In genomic region chr19:36051236-36051635, GRCh38 we compare ENCODE assay signal across 9 cellular contexts. TPM values are rescaled to one million over a fixed set of nuclear protein-coding genes. Genes with fewer than 3 reads are reported as not detected.
DNase-seq lines count a peak whose midpoint lies in the region; ATAC-seq, FAIRE-seq and TF ChIP-seq lines count a peak whose summit lies in the region.
"Had no signal": no experiment of that assay in that cellular context is flagged by ENCODE, and none has a peak within 500 bp of the region (broad histone marks: within the 10 kb centered on the region; RNA-seq: fewer than 3 reads in every experiment).

No MANE protein-coding gene starts in this region.

- no peaks in the 10 kb centered on the region for H3K27me3 ChIP-seq in MG63

- H3K4me3 ChIP-seq in A549, result no peak overlapping the region
- no peak overlapping the region for H3K4me3 ChIP-seq in fibroblast of mammary gland (ENCODE audit: control insufficient read depth, low read depth, low read length)
- H3K4me3 ChIP-seq in MG63, result no peak overlapping the region

- peak in 1 of 2 experiments; percentile 67 for DNase-seq in A549 (ENCODE audit: low read depth in 1 of 2, low spot score in 1 of 2)
- peak; percentile 59 for DNase-seq in COR-L47 (lab: John Stamatoyannopoulos, UW)
- peak; percentile 65 for DNase-seq in NCI-H69 (lab: John Stamatoyannopoulos, UW)
- no peak for DNase-seq in fibroblast of mammary gland (ENCODE audit: low read depth)
- DNase-seq in MG63, result no peak
- no peak for DNase-seq in activated naive CD4-positive, alpha-beta T cell treated with anti-CD3 and anti-CD28 coated beads, Interleukin-2, amount 50 U/mL, for 72 hours (ENCODE audit: low spot score in 2 of 2)
- DNase-seq: KG1 had no signal

- 47% methylated on average over 3 of the region's 3 CpGs for WGBS in A549 (ENCODE audit: missing lambda C conversion rate)

- H3K36me3 ChIP-seq in MG63, result no peaks in the 10 kb centered on the region

- TF ChIP-seq EP300 in A549 (IDR thresholded peaks at IDR 0.05), result no peak

- CTCF ChIA-PET in A549 (lab: Yijun Ruan, JAX), result interaction anchor here (0.7 to 1.9 kb wide), 6 partner anchors 15 to 109 kb away, joined by 3 to 5 read pairs (median 3); partner anchors contain the start of gene ALKBH6

- H3K9me3 ChIP-seq in A549 (no peaks in the 10 kb centered on the region), MG63 (no peaks in the 10 kb centered on the region; the same call in 1 of the 2 replicates)

- peak; percentile 53 for TF ChIP-seq CTCF in A549 (IDR thresholded peaks at IDR 0.05)
- peak; percentile 14 for TF ChIP-seq CTCF in fibroblast of mammary gland (conservative IDR thresholded peaks at IDR 0.05; ENCODE audit: control insufficient read depth, insufficient read depth, low read depth, low read length)

- H3K27ac ChIP-seq in A549, result no peak overlapping the region

- no peaks in the 10 kb centered on the region for H3K9me3 Mint-ChIP-seq in activated naive CD4-positive, alpha-beta T cell treated with anti-CD3 and anti-CD28 coated beads, Interleukin-2, amount 50 U/mL, for 72 hours

- peaks cover 14% of the 10 kb centered on the region for H3K4me1 ChIP-seq in A549

- H3K36me3 Mint-ChIP-seq in activated naive CD4-positive, alpha-beta T cell treated with anti-CD3 and anti-CD28 coated beads, Interleukin-2, amount 50 U/mL, for 72 hours, result peaks cover 0 to 8% of the 10 kb centered on the region in 2 donors

- ATAC-seq in A549 (no peak), HG03571 (IDR thresholded peaks at IDR 0.05; ENCODE audit: unreplicated experiment) (no peak), GM18867 (IDR thresholded peaks at IDR 0.05; ENCODE audit: unreplicated experiment) (no peak)
- ATAC-seq in activated naive CD4-positive, alpha-beta T cell treated with anti-CD3 and anti-CD28 coated beads, Interleukin-2, amount 50 U/mL, for 72 hours, result no peak

- TF ChIP-seq RAD21 in A549 (conservative IDR thresholded peaks at IDR 0.05 in 1 of 2, IDR thresholded peaks at IDR 0.05 in 1 of 2), result peak; percentile 34 to 48; a peak in 3 of 5 replicates

- TF ChIP-seq POLR2A in A549 (IDR thresholded peaks at IDR 0.05; ENCODE audit: low read length), result no peak

- POLR2A ChIA-PET in A549 (lab: Yijun Ruan, JAX), result no interaction called here

- peak overlapping the region in 1 of 2 donors; percentile 27 for H3K27ac Mint-ChIP-seq in activated naive CD4-positive, alpha-beta T cell treated with anti-CD3 and anti-CD28 coated beads, Interleukin-2, amount 50 U/mL, for 72 hours

- no peak overlapping the region for H3K4me2 ChIP-seq in A549

- FAIRE-seq in A549 (lab: Jason Lieb, UNC), result peak; percentile 54

TF ChIP-seq in A549, 52 proteins besides CTCF, POLR2A, EP300 and RAD21:
- TF ChIP-seq SMC3 (IDR thresholded peaks at IDR 0.05), result peak; percentile 54
- no peak for TF ChIP-seq MAZ (IDR thresholded peaks at IDR 0.05; ENCODE audit: borderline replicate concordance, low read depth, low read length)
TF ChIP-seq in A549: peak in this region for 1.

RNA-seq across cellular contexts. Expression of gene THAP8, which starts 2.8 kb away (rescaled TPM):
- polyA plus RNA-seq in A549 (2011; rRNA removed) (3.1 and 3.2 TPM in 2 replicates), A549 (2017; fragmentation: RNase III; extraction: RNeasy Plus Mini Kit Qiagen cat#74134 plus additional on column Dnase treatment) (7.0 to 7.5 TPM (median 7.5 TPM) in 3 replicates)
- 6.2 and 8.7 TPM in 2 replicates for polyA plus RNA-seq in A549 (2012; cell fraction: cytosol; rRNA removed)
- polyA plus RNA-seq in A549 (2012; cell fraction: nucleus; rRNA removed), result 8.7 and 12.2 TPM in 2 replicates
- 1.5 and 2.7 TPM in 2 replicates for polyA minus RNA-seq in A549 (2011; rRNA and poly(A)+ RNA removed)
- total RNA-seq in MG63 (2014; rRNA removed; shearing (Covaris generic); ENCODE audit: low replicate concordance), result 0.72 and 2.1 TPM in 2 replicates
- 1 to 10 TPM; 3.5 to 4.1 TPM for total RNA-seq in activated naive CD4-positive, alpha-beta T cell treated with anti-CD3 and anti-CD28 coated beads, Interleukin-2, amount 50 U/mL, for 72 hours

RNA-seq across cellular contexts. Expression of gene WDR62, which starts 3.5 kb away (rescaled TPM):
- polyA plus RNA-seq in A549 (2011; rRNA removed), result 15.5 and 16.0 TPM in 2 replicates
- 47.8 and 58.0 TPM in 2 replicates for polyA plus RNA-seq in A549 (2012; cell fraction: cytosol; rRNA removed)
- 224 and 304 TPM in 2 replicates for polyA plus RNA-seq in A549 (2012; cell fraction: nucleus; rRNA removed)
- 30.9 to 34.1 TPM (median 32.9 TPM) in 3 replicates for polyA plus RNA-seq in A549 (2017; fragmentation: RNase III; extraction: RNeasy Plus Mini Kit Qiagen cat#74134 plus additional on column Dnase treatment)
- polyA minus RNA-seq in A549 (2011; rRNA and poly(A)+ RNA removed), result 30.6 and 34.2 TPM in 2 replicates
- 2.5 and 6.1 TPM in 2 replicates for total RNA-seq in MG63 (2014; rRNA removed; shearing (Covaris generic); ENCODE audit: low replicate concordance)
- total RNA-seq in activated naive CD4-positive, alpha-beta T cell treated with anti-CD3 and anti-CD28 coated beads, Interleukin-2, amount 50 U/mL, for 72 hours, result 10 to 100 TPM; 17.5 to 84.0 TPM

RNA-seq across cellular contexts. Expression of gene CLIP3, which starts 18.6 kb away (rescaled TPM):
- 1.1 and 1.4 TPM in 2 replicates for polyA plus RNA-seq in A549 (2011; rRNA removed)
- 0.62 and 0.67 TPM in 2 replicates for polyA plus RNA-seq in A549 (2012; cell fraction: cytosol; rRNA removed)
- polyA plus RNA-seq in A549 (2012; cell fraction: nucleus; rRNA removed), result 7.1 and 8.6 TPM in 2 replicates
- polyA plus RNA-seq in A549 (2017; fragmentation: RNase III; extraction: RNeasy Plus Mini Kit Qiagen cat#74134 plus additional on column Dnase treatment), result 1.3 to 1.9 TPM (median 1.5 TPM) in 3 replicates
- 0.58 and 0.88 TPM in 2 replicates for polyA minus RNA-seq in A549 (2011; rRNA and poly(A)+ RNA removed)
- not detected in 2 replicates for total RNA-seq in MG63 (2014; rRNA removed; shearing (Covaris generic); ENCODE audit: low replicate concordance)
- under 1 TPM; 0.66 to 0.96 TPM for total RNA-seq in activated naive CD4-positive, alpha-beta T cell treated with anti-CD3 and anti-CD28 coated beads, Interleukin-2, amount 50 U/mL, for 72 hours

RNA-seq across cellular contexts. Expression of gene ALKBH6, which starts 37.2 kb away (rescaled TPM):
- 27.5 and 34.2 TPM in 2 replicates for polyA plus RNA-seq in A549 (2011; rRNA removed)
- polyA plus RNA-seq in A549 (2012; cell fraction: cytosol; rRNA removed), result 52.0 and 67.0 TPM in 2 replicates
- 104 and 143 TPM in 2 replicates for polyA plus RNA-seq in A549 (2012; cell fraction: nucleus; rRNA removed)
- 40.4 to 47.1 TPM (median 46.4 TPM) in 3 replicates for polyA plus RNA-seq in A549 (2017; fragmentation: RNase III; extraction: RNeasy Plus Mini Kit Qiagen cat#74134 plus additional on column Dnase treatment)
- 10.6 and 13.2 TPM in 2 replicates for polyA minus RNA-seq in A549 (2011; rRNA and poly(A)+ RNA removed)
- total RNA-seq in MG63 (2014; rRNA removed; shearing (Covaris generic); ENCODE audit: low replicate concordance), result 25.1 and 26.1 TPM in 2 replicates
- total RNA-seq in activated naive CD4-positive, alpha-beta T cell treated with anti-CD3 and anti-CD28 coated beads, Interleukin-2, amount 50 U/mL, for 72 hours, result 10 to 100 TPM; 50.4 to 74.0 TPM

RNA-seq across cellular contexts. Expression of gene SYNE4, which starts 42.6 kb away (rescaled TPM):
- polyA plus RNA-seq in A549 (2011; rRNA removed) (0.56 and 0.60 TPM in 2 replicates), A549 (2017; fragmentation: RNase III; extraction: RNeasy Plus Mini Kit Qiagen cat#74134 plus additional on column Dnase treatment) (0.37 to 0.49 TPM (median 0.44 TPM) in 3 replicates)
- polyA plus RNA-seq in A549 (2012; cell fraction: cytosol; rRNA removed), result 0.47 and 0.52 TPM in 2 replicates
- polyA plus RNA-seq in A549 (2012; cell fraction: nucleus; rRNA removed), result 4.8 and 5.1 TPM in 2 replicates
- polyA minus RNA-seq in A549 (2011; rRNA and poly(A)+ RNA removed), result 0.15 and 0.37 TPM in 2 replicates
- total RNA-seq in MG63 (2014; rRNA removed; shearing (Covaris generic); ENCODE audit: low replicate concordance), result 0.22 and 0.23 TPM in 2 replicates
- total RNA-seq in activated naive CD4-positive, alpha-beta T cell treated with anti-CD3 and anti-CD28 coated beads, Interleukin-2, amount 50 U/mL, for 72 hours, result 1 to 10 TPM; 1.8 to 2.6 TPM

Comparison
In these comparisons a context has a peak if more than half of its experiments do, and no peak if none do; other contexts are left out.
1. DNase-seq: peak in COR-L47 (single experiment) and NCI-H69 (single experiment); none in fibroblast of mammary gland (single experiment), MG63 (single experiment) and activated naive CD4-positive, alpha-beta T cell treated with anti-CD3 and anti-CD28 coated beads, Interleukin-2, amount 50 U/mL, for 72 hours (0 of 2).